ENCODE assay signal across 8 cellular contexts in the genomic region with DNA sequence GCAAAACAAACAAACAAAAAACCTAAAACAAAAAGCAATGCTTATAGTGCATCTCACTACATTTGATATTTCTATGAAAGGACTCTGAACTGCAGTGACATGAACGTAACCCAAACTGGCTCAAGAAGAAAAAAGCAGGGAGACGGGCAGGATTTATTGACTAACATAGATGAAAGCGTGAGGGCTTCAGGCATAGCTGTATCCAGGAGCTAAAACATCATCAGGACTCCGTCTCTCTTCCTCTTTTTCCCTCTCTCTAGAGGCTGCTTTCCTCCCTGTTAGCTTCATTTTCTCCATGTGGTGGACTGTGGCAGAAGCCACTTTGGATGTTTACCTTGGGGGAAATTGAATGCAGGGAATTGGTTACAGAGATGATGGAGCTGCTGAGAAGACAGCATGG.
"Had no signal": no experiment of that assay in that cellular context is flagged by ENCODE, and none has a peak within 500 bp of the region (broad histone marks: within the 10 kb centered on the region; RNA-seq: fewer than 3 reads in every experiment).

No MANE protein-coding gene starts in this region.

- FAIRE-seq: H54, HTR-8/SVneo had no signal

- H3K9ac ChIP-seq: GM23248 had no signal

- H2AFZ ChIP-seq: GM23248 had no signal

- H3K4me3 ChIP-seq: GM23248 had no signal

- H3K27ac Mint-ChIP-seq: H9, IgD-negative memory B cell had no signal

- H3K27ac ChIP-seq: GM23248 had no signal

- H3K4me3 Mint-ChIP-seq: H9 had no signal

- DNase-seq: GM23248, GOT3, H9, HCEC 1CT, KG1 had no signal
